In genomic region chrX:129842510-129843208, GRCh38 we compare ENCODE assay signal across 8 cellular contexts. TPM values are rescaled to one million over a fixed set of nuclear protein-coding genes. Genes with fewer than 3 reads are reported as not detected.
DNase-seq lines count a peak whose midpoint lies in the region; ATAC-seq and TF ChIP-seq lines count a peak whose summit lies in the region.

No MANE protein-coding gene starts in this region.

- no peaks in the 10 kb centered on the region for H3K9me3 ChIP-seq in stomach

- peaks cover 0 to 6% (median under 1%) of the 10 kb centered on the region in 4 donors for H3K36me3 ChIP-seq in stomach

- H3K4me3 Mint-ChIP-seq in Calu3 (ENCODE audit: low read depth, unreplicated experiment) = peak overlapping the region; percentile 86
- H3K4me3 Mint-ChIP-seq in brain = peak overlapping the region; percentile 88 to 94 (median 91)

- peak; percentile 25 for DNase-seq in Calu3
- peak; percentile 5 for DNase-seq in LoVo (ENCODE audit: low spot score)
- peak; percentile 47 to 58 for DNase-seq in left colon
- peak; percentile 55 for DNase-seq in stomach
- no peak for DNase-seq in HuH-7.5 (ENCODE audit: low spot score)
- no peak for DNase-seq in hepatic stellate cell (ENCODE audit: low spot score)

- peaks cover 48% of the 10 kb centered on the region for H3K4me1 Mint-ChIP-seq in Calu3 (ENCODE audit: low read depth, unreplicated experiment)
- peaks cover 41% of the 10 kb centered on the region for H3K4me1 Mint-ChIP-seq in brain

- H3K27me3 Mint-ChIP-seq in Calu3 (ENCODE audit: unreplicated experiment) (no peaks in the 10 kb centered on the region), brain (peaks cover 17% of the 10 kb centered on the region)

- H3K27ac Mint-ChIP-seq in Calu3 (ENCODE audit: unreplicated experiment) (peak overlapping the region; percentile 84), brain (peak overlapping the region; percentile 56 to 86 (median 76))

- intact Hi-C loops in Calu3 (cut with micrococcal nuclease; ENCODE audit: unreplicated experiment) (loop anchor here (2.0 kb wide), 1 partner anchor 34 kb away; no protein-coding TSS in a partner anchor), left colon (cut with DNase I, micrococcal nuclease) (no loop called here), stomach (cut with DNase I; ENCODE audit: low total_unique reads) (no loop called here)

- CTCF ChIA-PET in Calu3 (lab: Charles Lee) = no interaction called here

- no peak for TF ChIP-seq POLR2A in stomach (IDR thresholded peaks at IDR 0.05)

- H3K36me3 Mint-ChIP-seq in Calu3 (ENCODE audit: insufficient read depth, unreplicated experiment) (peaks cover 26% of the 10 kb centered on the region), brain (peaks cover 17% of the 10 kb centered on the region)

- BruUV-seq in Calu3 (replicated peaks; lab: Mats Ljungman, UMichigan) = TSS peak; percentile 43

- ATAC-seq in left colon (peak; percentile 73), GM18873 (IDR thresholded peaks at IDR 0.05; ENCODE audit: low FRiP score, unreplicated experiment) (no peak)

- no peak for TF ChIP-seq EP300 in stomach (IDR thresholded peaks at IDR 0.05)

- H3K27me3 ChIP-seq in stomach = no peaks in the 10 kb centered on the region

- 2 to 42% (median 12%) methylated on average over 15 to 17 of the region's 17 CpGs for WGBS in stomach, 5 donors

- H3K9me3 Mint-ChIP-seq in Calu3 (ENCODE audit: low read depth, unreplicated experiment) = no peaks in the 10 kb centered on the region
- H3K9me3 Mint-ChIP-seq in brain = peaks cover 0 to 11% (median 0%) of the 10 kb centered on the region in 5 experiments

- H3K4me3 ChIP-seq in stomach = peak overlapping the region; percentile 59 to 73 (median 72)

- H3K27ac ChIP-seq in stomach = peak overlapping the region; percentile 84 to 94 (median 88)

- peaks cover 0 to 33% (median 6%) of the 10 kb centered on the region in 4 donors for H3K4me1 ChIP-seq in stomach

- no peak for TF ChIP-seq CTCF in Calu3 (IDR thresholded peaks at IDR 0.05; ENCODE audit: unreplicated experiment)
- TF ChIP-seq CTCF in brain (conservative IDR thresholded peaks at IDR 0.05) = no peak
- no peak for TF ChIP-seq CTCF in stomach (IDR thresholded peaks at IDR 0.05)

RNA-seq across cellular contexts. Expression of gene ZDHHC9, which starts 1.0 kb away (rescaled TPM):
- total RNA-seq in Calu3 (2022) (60.8 and 66.6 TPM in 2 replicates), left colon (10 to 100 TPM; 34.5 to 41.6 TPM), stomach (10 to 100 TPM in 4 of 5 donors, not detected in 1; 17.4 to 30.1 (median 27.7) TPM)
- polyA plus RNA-seq in brain (ENCODE audit: insufficient read depth, low read depth, low replicate concordance) (57.9 TPM), stomach (1 to 10 TPM; 8.1 to 9.5 (median 8.7) TPM)

Comparison
In these comparisons a context has a peak if more than half of its experiments do, and no peak if none do; other contexts are left out.
1. DNase-seq: peak in Calu3 (single experiment), LoVo (single experiment), left colon (2 of 2) and stomach (single experiment); none in HuH-7.5 (single experiment) and hepatic stellate cell (single experiment).